9 cellular contexts compared by ENCODE assay signal in the genomic region with DNA sequence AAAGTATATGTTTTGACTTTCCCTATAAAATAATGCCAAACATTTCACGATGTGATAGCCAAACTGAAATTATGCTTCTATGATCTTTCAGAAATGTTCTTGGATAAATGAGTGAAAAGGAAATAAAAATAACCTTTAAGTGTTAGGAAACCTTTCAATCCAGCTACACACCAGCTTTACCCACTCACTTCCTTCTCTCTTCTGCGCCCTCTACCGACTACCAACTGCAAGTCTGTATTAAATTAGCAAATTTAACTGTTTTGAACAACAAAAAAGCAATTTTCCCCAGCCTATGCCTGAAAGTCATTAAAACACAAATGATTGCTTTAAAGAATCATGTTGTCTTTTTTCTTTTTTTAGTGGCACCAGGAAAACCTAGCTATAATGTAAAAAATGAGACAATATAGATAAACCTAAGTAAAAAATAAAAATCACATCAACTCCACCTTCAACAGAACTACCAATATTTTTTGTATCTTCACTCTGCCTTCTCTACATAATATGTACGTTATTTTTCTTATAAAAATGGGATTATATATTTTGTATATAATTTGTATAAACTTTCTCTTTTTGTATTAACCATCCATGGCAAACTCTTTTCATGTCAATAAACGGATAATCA. TPM values are rescaled to one million over a fixed set of nuclear protein-coding genes. Genes with fewer than 3 reads are reported as not detected.
DNase-seq lines count a peak whose midpoint lies in the region; ATAC-seq and TF ChIP-seq lines count a peak whose summit lies in the region.
"Had no signal": no experiment of that assay in that cellular context is flagged by ENCODE, and none has a peak within 500 bp of the region (broad histone marks: within the 10 kb centered on the region; RNA-seq: fewer than 3 reads in every experiment).

No MANE protein-coding gene starts in this region.

- H3K36me3 ChIP-seq in neural progenitor cell: no peaks in the 10 kb centered on the region

- no peak for ATAC-seq in HG03280 (IDR thresholded peaks at IDR 0.05; ENCODE audit: unreplicated experiment)

- H3K27ac ChIP-seq in HL-60 (replicated peaks) (no peak overlapping the region), dorsolateral prefrontal cortex (no peak overlapping the region), neural progenitor cell (no peak overlapping the region)

- H3K4me2 ChIP-seq in neural progenitor cell: no peak overlapping the region

- H3K9ac ChIP-seq in neural progenitor cell: no peak overlapping the region

- DNase-seq in DMS114 treated with DMSO at 0.1 percent for 48 hours (lab: John Stamatoyannopoulos, UW; ENCODE audit: unreplicated experiment): peak; percentile 30
- DNase-seq in HL-60 (ENCODE audit: low read depth in 1 of 2, low spot score in 1 of 2): peak in 1 of 2 experiments; percentile 61
- peak; percentile 80 for DNase-seq in SKM-1 (lab: John Stamatoyannopoulos, UW; ENCODE audit: unreplicated experiment)
- DNase-seq in dorsolateral prefrontal cortex: no peak
- peak; percentile 74 for DNase-seq in neural progenitor cell (ENCODE audit: low spot score)
- DNase-seq in NK-92 treated with Interleukin-12 subunit alpha and Interleukin-12 subunit beta, amount 100 ng/mL, for 24 hours (lab: John Stamatoyannopoulos, UW): no peak
- no peak for DNase-seq in cerebellum (ENCODE audit: low spot score)

- H3K27me3 ChIP-seq in HL-60 (ENCODE audit: insufficient read depth, poor library complexity, severe bottlenecking) (no peaks in the 10 kb centered on the region), dorsolateral prefrontal cortex (peaks cover 0 to 30% (median 0%) of the 10 kb centered on the region in 45 donors), neural progenitor cell (no peaks in the 10 kb centered on the region)

- H4K20me1 ChIP-seq in neural progenitor cell (ENCODE audit: low read depth): no peaks in the 10 kb centered on the region

- peaks cover 40% of the 10 kb centered on the region for H3K4me1 ChIP-seq in neural progenitor cell

- H2AFZ ChIP-seq in neural progenitor cell (replicated peaks): no peak overlapping the region

- peak overlapping the region; percentile 11 for H3K27ac Mint-ChIP-seq in neural progenitor cell
- H3K27ac Mint-ChIP-seq: T-helper 1 cell treated with Interleukin-12 subunit alpha and Interleukin-12 subunit beta and Interleukin-4 antibody, amounts not matched to agents 30 μg/mL and 1 μg/mL, for 36 hours had no signal

- H3K27me3 Mint-ChIP-seq in neural progenitor cell (ENCODE audit: insufficient read depth, low read depth): peaks cover 4% of the 10 kb centered on the region

- TF ChIP-seq CTCF in HL-60 (IDR thresholded peaks at IDR 0.05; ENCODE audit: insufficient read depth, low read length): peak; percentile 57
- TF ChIP-seq CTCF in dorsolateral prefrontal cortex (IDR thresholded peaks at IDR 0.05 in 54 of 56, conservative IDR thresholded peaks at IDR 0.05 in 2 of 56; ENCODE audit: low read depth in 1 of 56, partially characterized antibody in 56 of 56): peak in 53 of 56 donors; percentile 15 to 68 (median 47)
- peak; percentile 76 for TF ChIP-seq CTCF in neural progenitor cell (IDR thresholded peaks at IDR 0.05)

- H3K9me3 Mint-ChIP-seq in neural progenitor cell: no peaks in the 10 kb centered on the region
- H3K9me3 Mint-ChIP-seq: T-helper 1 cell treated with Interleukin-12 subunit alpha and Interleukin-12 subunit beta and Interleukin-4 antibody, amounts not matched to agents 30 μg/mL and 1 μg/mL, for 36 hours had no signal

- no peaks in the 10 kb centered on the region for H3K36me3 Mint-ChIP-seq in neural progenitor cell

- no peaks in the 10 kb centered on the region for H3K79me2 ChIP-seq in neural progenitor cell (ENCODE audit: low read depth)

- intact Hi-C loops in dorsolateral prefrontal cortex (cut with DNase I): no loop called here

- no peaks in the 10 kb centered on the region for H3K9me3 ChIP-seq in neural progenitor cell (ENCODE audit: low read depth)

- no peak overlapping the region for H3K4me3 ChIP-seq in HL-60 (replicated peaks; ENCODE audit: insufficient read depth, low read length)
- H3K4me3 ChIP-seq in dorsolateral prefrontal cortex: no peak overlapping the region
- H3K4me3 ChIP-seq in neural progenitor cell: no peak overlapping the region

- peaks cover 44% of the 10 kb centered on the region for H3K4me1 Mint-ChIP-seq in neural progenitor cell

- no peaks in the 10 kb centered on the region for H3F3A ChIP-seq in neural progenitor cell (ENCODE audit: low read depth)

- H3K4me3 Mint-ChIP-seq in neural progenitor cell: no peak overlapping the region
- H3K4me3 Mint-ChIP-seq: T-helper 1 cell treated with Interleukin-12 subunit alpha and Interleukin-12 subunit beta and Interleukin-4 antibody, amounts not matched to agents 30 μg/mL and 1 μg/mL, for 36 hours had no signal

RNA-seq across cellular contexts. Expression of a gene that starts 13.2 kb away (rescaled TPM):
- total RNA-seq in dorsolateral prefrontal cortex: 1 to 10 TPM in 117 of 120 experiments, under 1 TPM in 3; 0.45 to 9.6 (median 3.5) TPM
- 0.59 and 1.2 TPM in 2 replicates for total RNA-seq in neural progenitor cell (ENCODE audit: low replicate concordance)
- total RNA-seq in cerebellum: 11.0 TPM

RNA-seq across cellular contexts. Expression of a gene that starts 15.0 kb away (rescaled TPM):
- total RNA-seq in dorsolateral prefrontal cortex (10 to 100 TPM in 69 of 120 experiments, 1 to 10 TPM in 51; 4.9 to 17.1 (median 10.4) TPM), neural progenitor cell (ENCODE audit: low replicate concordance) (26.5 and 30.4 TPM in 2 replicates), cerebellum (9.1 TPM)

Comparison
In these comparisons a context has a peak if more than half of its experiments do, and no peak if none do; other contexts are left out.
1. DNase-seq: peak in DMS114 treated with DMSO at 0.1 percent for 48 hours (single experiment), SKM-1 (single experiment) and neural progenitor cell (single experiment); none in dorsolateral prefrontal cortex (0 of 10), NK-92 treated with Interleukin-12 subunit alpha and Interleukin-12 subunit beta, amount 100 ng/mL, for 24 hours (single experiment) and cerebellum (single experiment).
2. Peak in every context shown above with its lines, with median percentiles within 50 percentile points of each other: CTCF ChIP-seq.